ENCODE assay signal across 8 cellular contexts in the genomic region with DNA sequence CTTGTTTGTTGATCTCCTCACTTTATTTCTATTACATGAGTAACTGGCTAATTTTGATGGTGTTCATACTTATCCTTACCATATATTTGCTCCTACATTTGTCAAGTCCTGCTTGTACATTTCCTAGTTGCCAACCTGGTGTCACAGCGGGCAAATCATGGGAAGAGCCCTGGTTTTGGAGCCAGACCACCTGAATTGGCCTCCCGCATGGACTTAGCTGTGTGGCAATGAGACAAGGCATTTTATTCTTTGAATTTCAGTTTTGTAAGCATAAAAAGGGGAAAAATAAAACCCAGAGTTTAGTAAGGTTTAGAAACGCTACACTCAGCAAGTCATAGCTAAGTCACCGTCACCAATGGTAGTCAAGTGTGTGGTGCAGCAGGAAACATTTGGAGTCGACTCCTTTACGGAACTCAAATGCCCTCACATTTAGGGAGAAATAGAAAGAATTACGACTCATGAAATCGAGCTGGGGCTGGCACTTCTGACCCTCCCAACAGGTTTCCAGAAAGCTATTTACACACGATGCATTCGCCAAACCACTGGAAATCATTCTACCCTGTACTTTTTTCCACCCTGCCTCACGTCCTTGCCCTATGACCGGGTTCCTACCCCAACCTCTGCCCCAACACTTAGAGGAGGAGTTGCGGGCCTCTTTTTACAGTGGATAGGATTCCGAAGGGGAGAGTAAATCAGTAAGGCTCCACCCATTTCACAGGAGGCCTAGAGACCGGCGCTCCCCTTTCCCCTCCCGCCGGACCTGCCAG. TPM values are rescaled to one million over a fixed set of nuclear protein-coding genes. Genes with fewer than 3 reads are reported as not detected.
DNase-seq lines count a peak whose midpoint lies in the region; ATAC-seq lines count a peak whose summit lies in the region.

No MANE protein-coding gene starts in this region.

- H3K4me3 Mint-ChIP-seq in central memory CD8-positive, alpha-beta T cell: peak overlapping the region; percentile 98

- H3K27ac Mint-ChIP-seq in central memory CD8-positive, alpha-beta T cell (ENCODE audit: low read depth): peak overlapping the region; percentile 95

- peak; percentile 49 for DNase-seq in G401 (ENCODE audit: low spot score)
- DNase-seq in MG63: no peak
- DNase-seq in central memory CD8-positive, alpha-beta T cell (ENCODE audit: low spot score in 2 of 2): no peak
- DNase-seq in aorta: no peak
- no peak for DNase-seq in NCI-H2107 treated with DMSO at 0.1 percent for 48 hours (lab: John Stamatoyannopoulos, UW; ENCODE audit: unreplicated experiment)
- DNase-seq in D341Med (ENCODE audit: low spot score): no peak
- DNase-seq in posterior vena cava (ENCODE audit: low spot score): no peak

- H3K4me3 ChIP-seq in MG63 (peak overlapping the region; percentile 82), mononuclear cell (ENCODE audit: low read length) (peak overlapping the region; percentile 82), aorta (ENCODE audit: low read length in 2 of 2) (peak overlapping the region; percentile 58 to 90)

- H3K9me3 Mint-ChIP-seq in central memory CD8-positive, alpha-beta T cell: no peaks in the 10 kb centered on the region

- intact Hi-C loops in aorta (cut with DNase I): no loop called here
- intact Hi-C loops in posterior vena cava (cut with DNase I): no loop called here

- ATAC-seq in central memory CD8-positive, alpha-beta T cell (replicated peaks; ENCODE audit: extremely low read depth, poor library complexity, severe bottlenecking): no peak
- no peak for ATAC-seq in aorta (ENCODE audit: low FRiP score)

- H3K4me1 Mint-ChIP-seq in central memory CD8-positive, alpha-beta T cell: peaks cover 45% of the 10 kb centered on the region

- peaks cover 10% of the 10 kb centered on the region for H3K36me3 Mint-ChIP-seq in central memory CD8-positive, alpha-beta T cell (ENCODE audit: insufficient read depth)

- in situ Hi-C loops in G401 (cut with HindIII; ENCODE audit: low sequenced_read_pairs): no loop called here

- H3K27me3 Mint-ChIP-seq in central memory CD8-positive, alpha-beta T cell: no peaks in the 10 kb centered on the region

- 34 to 38% methylated on average over 18 of the region's 18 CpGs for WGBS in aorta, 2 donors

- no peaks in the 10 kb centered on the region for H3K27me3 ChIP-seq in MG63
- no peaks in the 10 kb centered on the region for H3K27me3 ChIP-seq in mononuclear cell (ENCODE audit: insufficient read depth, low read length)
- H3K27me3 ChIP-seq in aorta (ENCODE audit: control insufficient read depth in 1 of 2, insufficient read depth in 2 of 2, low read length in 1 of 2): no peaks in the 10 kb centered on the region

- H3K4me1 ChIP-seq in mononuclear cell (ENCODE audit: insufficient read depth, low read length) (peaks cover 18% of the 10 kb centered on the region), aorta (ENCODE audit: control insufficient read depth in 1 of 2, insufficient read depth in 2 of 2, low read length in 2 of 2) (peaks cover 2 to 8% of the 10 kb centered on the region in 2 donors)

- no peaks in the 10 kb centered on the region for H3K36me3 ChIP-seq in MG63
- H3K36me3 ChIP-seq in aorta (ENCODE audit: control insufficient read depth in 1 of 2, insufficient read depth in 2 of 2, low read length in 1 of 2): no peaks in the 10 kb centered on the region

- H3K27ac ChIP-seq in aorta (ENCODE audit: low read depth in 1 of 2, low read length in 2 of 2): peak overlapping the region in 1 of 2 donors; percentile 92

- no peaks in the 10 kb centered on the region for H3K9me3 ChIP-seq in MG63
- H3K9me3 ChIP-seq in mononuclear cell (ENCODE audit: low read depth, low read length): no peaks in the 10 kb centered on the region
- no peaks in the 10 kb centered on the region for H3K9me3 ChIP-seq in aorta (ENCODE audit: control insufficient read depth, low read length)

RNA-seq across cellular contexts. Expression of gene PGM1, which starts 0.5 kb away (rescaled TPM):
- 49.6 and 51.3 TPM in 2 replicates for total RNA-seq in G401 (2014; rRNA removed; shearing (Covaris generic))
- total RNA-seq in MG63 (2014; rRNA removed; shearing (Covaris generic); ENCODE audit: low replicate concordance): 15.9 and 19.8 TPM in 2 replicates
- 12.8 TPM for total RNA-seq in mononuclear cell
- total RNA-seq in aorta: 10 to 100 TPM; 60.1 to 63.5 TPM
- 10 to 100 TPM; 20.2 to 57.0 TPM for polyA plus RNA-seq in aorta
- total RNA-seq in posterior vena cava: 10 to 100 TPM; 36.0 to 48.5 TPM
